In the genomic region with DNA sequence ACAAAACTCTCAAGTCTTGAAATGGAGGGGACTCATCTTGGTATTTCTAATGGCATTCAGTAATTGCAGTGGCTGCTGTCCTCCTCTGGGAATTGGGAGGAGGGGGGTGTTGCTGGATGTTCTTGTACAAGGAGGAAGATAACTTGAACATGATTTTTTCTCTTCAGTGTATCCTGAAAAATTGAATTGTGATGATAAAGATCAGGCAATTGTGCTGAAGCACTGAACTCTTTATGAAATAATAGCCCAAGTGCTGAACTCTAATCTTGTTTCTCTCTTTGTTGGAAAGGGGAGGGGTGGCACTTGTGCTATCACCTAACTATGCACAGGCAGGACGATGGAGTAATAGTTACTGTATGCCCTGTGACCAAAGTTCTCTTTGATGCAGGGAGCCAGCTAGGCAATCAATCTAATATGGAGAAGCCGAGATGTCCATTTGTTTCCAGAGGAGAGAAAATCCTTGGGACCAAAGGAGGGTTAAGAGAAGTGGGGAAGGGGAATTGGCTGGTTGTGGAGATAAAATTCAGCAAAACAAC, we compare ENCODE assay signal across 1 cellular context.
TF ChIP-seq lines count a peak whose summit lies in the region.

No MANE protein-coding gene starts in this region.

TF ChIP-seq in GM23338, 12 proteins besides CTCF, POLR2A, EP300 and RAD21 (continued from another document):
- TF ChIP-seq, protein P1, sequence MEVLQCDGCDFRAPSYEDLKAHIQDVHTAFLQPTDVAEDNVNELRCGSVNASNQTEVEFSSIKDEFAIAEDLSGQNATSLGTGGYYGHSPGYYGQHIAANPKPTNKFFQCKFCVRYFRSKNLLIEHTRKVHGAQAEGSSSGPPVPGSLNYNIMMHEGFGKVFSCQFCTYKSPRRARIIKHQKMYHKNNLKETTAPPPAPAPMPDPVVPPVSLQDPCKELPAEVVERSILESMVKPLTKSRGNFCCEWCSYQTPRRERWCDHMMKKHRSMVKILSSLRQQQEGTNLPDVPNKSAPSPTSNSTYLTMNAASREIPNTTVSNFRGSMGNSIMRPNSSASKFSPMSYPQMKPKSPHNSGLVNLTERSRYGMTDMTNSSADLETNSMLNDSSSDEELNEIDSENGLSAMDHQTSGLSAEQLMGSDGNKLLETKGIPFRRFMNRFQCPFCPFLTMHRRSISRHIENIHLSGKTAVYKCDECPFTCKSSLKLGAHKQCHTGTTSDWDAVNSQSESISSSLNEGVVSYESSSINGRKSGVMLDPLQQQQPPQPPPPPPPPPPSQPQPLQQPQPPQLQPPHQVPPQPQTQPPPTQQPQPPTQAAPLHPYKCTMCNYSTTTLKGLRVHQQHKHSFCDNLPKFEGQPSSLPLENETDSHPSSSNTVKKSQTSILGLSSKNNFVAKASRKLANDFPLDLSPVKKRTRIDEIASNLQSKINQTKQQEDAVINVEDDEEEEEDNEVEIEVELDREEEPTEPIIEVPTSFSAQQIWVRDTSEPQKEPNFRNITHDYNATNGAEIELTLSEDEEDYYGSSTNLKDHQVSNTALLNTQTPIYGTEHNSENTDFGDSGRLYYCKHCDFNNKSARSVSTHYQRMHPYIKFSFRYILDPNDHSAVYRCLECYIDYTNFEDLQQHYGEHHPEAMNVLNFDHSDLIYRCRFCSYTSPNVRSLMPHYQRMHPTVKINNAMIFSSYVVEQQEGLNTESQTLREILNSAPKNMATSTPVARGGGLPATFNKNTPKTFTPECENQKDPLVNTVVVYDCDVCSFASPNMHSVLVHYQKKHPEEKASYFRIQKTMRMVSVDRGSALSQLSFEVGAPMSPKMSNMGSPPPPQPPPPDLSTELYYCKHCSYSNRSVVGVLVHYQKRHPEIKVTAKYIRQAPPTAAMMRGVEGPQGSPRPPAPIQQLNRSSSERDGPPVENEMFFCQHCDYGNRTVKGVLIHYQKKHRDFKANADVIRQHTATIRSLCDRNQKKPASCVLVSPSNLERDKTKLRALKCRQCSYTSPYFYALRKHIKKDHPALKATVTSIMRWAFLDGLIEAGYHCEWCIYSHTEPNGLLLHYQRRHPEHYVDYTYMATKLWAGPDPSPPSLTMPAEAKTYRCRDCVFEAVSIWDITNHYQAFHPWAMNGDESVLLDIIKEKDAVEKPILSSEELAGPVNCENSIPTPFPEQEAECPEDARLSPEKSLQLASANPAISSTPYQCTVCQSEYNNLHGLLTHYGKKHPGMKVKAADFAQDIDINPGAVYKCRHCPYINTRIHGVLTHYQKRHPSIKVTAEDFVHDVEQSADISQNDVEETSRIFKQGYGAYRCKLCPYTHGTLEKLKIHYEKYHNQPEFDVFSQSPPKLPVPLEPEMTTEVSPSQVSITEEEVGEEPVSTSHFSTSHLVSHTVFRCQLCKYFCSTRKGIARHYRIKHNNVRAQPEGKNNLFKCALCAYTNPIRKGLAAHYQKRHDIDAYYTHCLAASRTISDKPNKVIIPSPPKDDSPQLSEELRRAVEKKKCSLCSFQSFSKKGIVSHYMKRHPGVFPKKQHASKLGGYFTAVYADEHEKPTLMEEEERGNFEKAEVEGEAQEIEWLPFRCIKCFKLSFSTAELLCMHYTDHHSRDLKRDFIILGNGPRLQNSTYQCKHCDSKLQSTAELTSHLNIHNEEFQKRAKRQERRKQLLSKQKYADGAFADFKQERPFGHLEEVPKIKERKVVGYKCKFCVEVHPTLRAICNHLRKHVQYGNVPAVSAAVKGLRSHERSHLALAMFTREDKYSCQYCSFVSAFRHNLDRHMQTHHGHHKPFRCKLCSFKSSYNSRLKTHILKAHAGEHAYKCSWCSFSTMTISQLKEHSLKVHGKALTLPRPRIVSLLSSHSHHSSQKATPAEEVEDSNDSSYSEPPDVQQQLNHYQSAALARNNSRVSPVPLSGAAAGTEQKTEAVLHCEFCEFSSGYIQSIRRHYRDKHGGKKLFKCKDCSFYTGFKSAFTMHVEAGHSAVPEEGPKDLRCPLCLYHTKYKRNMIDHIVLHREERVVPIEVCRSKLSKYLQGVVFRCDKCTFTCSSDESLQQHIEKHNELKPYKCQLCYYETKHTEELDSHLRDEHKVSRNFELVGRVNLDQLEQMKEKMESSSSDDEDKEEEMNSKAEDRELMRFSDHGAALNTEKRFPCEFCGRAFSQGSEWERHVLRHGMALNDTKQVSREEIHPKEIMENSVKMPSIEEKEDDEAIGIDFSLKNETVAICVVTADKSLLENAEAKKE (CRISPR knock-in tag; IDR thresholded peaks at IDR 0.05) = no peak
- no peak for TF ChIP-seq CREB1 (CRISPR knock-in tag; IDR thresholded peaks at IDR 0.05; ENCODE audit: low read depth)
- TF ChIP-seq JUNB (IDR thresholded peaks at IDR 0.05; ENCODE audit: unreplicated experiment) = no peak
- TF ChIP-seq, protein P2, sequence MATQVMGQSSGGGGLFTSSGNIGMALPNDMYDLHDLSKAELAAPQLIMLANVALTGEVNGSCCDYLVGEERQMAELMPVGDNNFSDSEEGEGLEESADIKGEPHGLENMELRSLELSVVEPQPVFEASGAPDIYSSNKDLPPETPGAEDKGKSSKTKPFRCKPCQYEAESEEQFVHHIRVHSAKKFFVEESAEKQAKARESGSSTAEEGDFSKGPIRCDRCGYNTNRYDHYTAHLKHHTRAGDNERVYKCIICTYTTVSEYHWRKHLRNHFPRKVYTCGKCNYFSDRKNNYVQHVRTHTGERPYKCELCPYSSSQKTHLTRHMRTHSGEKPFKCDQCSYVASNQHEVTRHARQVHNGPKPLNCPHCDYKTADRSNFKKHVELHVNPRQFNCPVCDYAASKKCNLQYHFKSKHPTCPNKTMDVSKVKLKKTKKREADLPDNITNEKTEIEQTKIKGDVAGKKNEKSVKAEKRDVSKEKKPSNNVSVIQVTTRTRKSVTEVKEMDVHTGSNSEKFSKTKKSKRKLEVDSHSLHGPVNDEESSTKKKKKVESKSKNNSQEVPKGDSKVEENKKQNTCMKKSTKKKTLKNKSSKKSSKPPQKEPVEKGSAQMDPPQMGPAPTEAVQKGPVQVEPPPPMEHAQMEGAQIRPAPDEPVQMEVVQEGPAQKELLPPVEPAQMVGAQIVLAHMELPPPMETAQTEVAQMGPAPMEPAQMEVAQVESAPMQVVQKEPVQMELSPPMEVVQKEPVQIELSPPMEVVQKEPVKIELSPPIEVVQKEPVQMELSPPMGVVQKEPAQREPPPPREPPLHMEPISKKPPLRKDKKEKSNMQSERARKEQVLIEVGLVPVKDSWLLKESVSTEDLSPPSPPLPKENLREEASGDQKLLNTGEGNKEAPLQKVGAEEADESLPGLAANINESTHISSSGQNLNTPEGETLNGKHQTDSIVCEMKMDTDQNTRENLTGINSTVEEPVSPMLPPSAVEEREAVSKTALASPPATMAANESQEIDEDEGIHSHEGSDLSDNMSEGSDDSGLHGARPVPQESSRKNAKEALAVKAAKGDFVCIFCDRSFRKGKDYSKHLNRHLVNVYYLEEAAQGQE (IDR thresholded peaks at IDR 0.05; ENCODE audit: unreplicated experiment) = no peak
